In the genomic region with DNA sequence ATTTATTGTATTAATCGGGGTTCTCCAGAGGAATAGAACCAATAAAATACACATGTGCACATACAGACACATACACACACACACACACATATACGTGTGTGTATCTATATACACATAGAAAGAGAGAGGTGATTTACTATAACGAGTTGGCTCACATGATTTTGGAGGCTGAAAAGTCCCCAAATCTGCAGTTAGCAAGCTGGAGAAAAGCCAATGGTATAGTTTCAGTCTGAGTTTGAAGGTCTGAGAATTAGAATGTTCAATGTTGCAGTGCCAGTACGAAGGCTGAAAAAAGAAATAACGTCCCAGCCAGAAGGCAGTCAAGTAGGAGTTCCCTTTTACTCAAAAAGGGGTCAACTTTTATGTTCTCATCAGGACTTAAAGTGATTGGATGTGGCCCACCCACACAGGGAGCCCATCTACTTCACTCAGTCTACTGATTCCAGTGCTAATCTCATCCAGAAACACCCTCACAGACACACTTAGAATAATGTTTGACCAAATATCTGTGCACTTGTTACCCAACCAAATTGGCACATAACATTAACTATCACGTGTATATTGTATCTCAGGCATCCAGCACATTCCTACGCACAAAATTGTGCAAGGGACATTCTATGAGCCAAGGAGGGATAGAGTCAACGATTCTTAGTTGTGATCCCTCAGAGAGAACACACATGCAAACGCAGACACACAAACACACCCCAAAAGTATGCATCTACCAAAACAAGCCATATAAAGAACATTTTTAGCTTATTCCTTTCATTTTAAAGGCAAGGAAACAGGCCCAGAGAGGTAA, we compare ENCODE assay signal across 18 cellular contexts.
DNase-seq lines count a peak whose midpoint lies in the region; ATAC-seq and TF ChIP-seq lines count a peak whose summit lies in the region.
"Had no signal": no experiment of that assay in that cellular context is flagged by ENCODE, and none has a peak within 500 bp of the region (broad histone marks: within the 10 kb centered on the region; RNA-seq: fewer than 3 reads in every experiment).

No MANE protein-coding gene starts in this region.

- peak; percentile 61 for ATAC-seq in GM19351 (IDR thresholded peaks at IDR 0.05; ENCODE audit: unreplicated experiment)
- ATAC-seq in HG02759 (IDR thresholded peaks at IDR 0.05; ENCODE audit: unreplicated experiment), result peak; percentile 53
- peak; percentile 47 for ATAC-seq in HG03520 (IDR thresholded peaks at IDR 0.05; ENCODE audit: unreplicated experiment)
- ATAC-seq in GM21367 (IDR thresholded peaks at IDR 0.05; ENCODE audit: unreplicated experiment), result no peak
- no peak for ATAC-seq in GM21825 (IDR thresholded peaks at IDR 0.05; ENCODE audit: unreplicated experiment)
- ATAC-seq: A549; gastrocnemius medialis; stimulated activated memory B cell treated with anti-CD40 and anti-IgM and Interleukin-4, amounts not matched to agents 10 μg/mL and 1 μg/mL and 100 μg/mL, for 72 hours had no signal

- H3K4me3 ChIP-seq in GM12864 (ENCODE audit: low read depth, low read length), result no peak overlapping the region
- H3K4me3 ChIP-seq: A549, adrenal gland, gastrocnemius medialis, SK-N-MC, uterus had no signal

- DNase-seq in GM12864 (ENCODE audit: low read depth), result peak; percentile 18
- no peak for DNase-seq in NCI-H2196 (lab: John Stamatoyannopoulos, UW; ENCODE audit: unreplicated experiment)
- DNase-seq in NCI-H187 treated with DMSO at 0.1 percent for 48 hours (lab: John Stamatoyannopoulos, UW), result no peak
- DNase-seq: activated CD4-positive, alpha-beta T cell treated with anti-CD3 and anti-CD28 coated beads, Interleukin-2, amount 50 U/mL, for 4 hours; activated T-cell treated with anti-CD3 and anti-CD28 coated beads, Interleukin-2, amount 50 U/mL, for 48 hours; adrenal gland; CD4-positive, alpha-beta memory T cell; gastrocnemius medialis; MV-4-11; uterus had no signal

- TF ChIP-seq CTCF in GM12864 (IDR thresholded peaks at IDR 0.05; ENCODE audit: low read depth, low read length, missing control alignments), result no peak

Comparison
In these comparisons a context has a peak if more than half of its experiments do, and no peak if none do; other contexts are left out.
1. ATAC-seq: peak in GM19351 (single experiment), HG02759 (single experiment) and HG03520 (single experiment); none in GM21367 (single experiment) and GM21825 (single experiment).